In genomic region chr2:78993518-78994148, GRCh38 we compare ENCODE assay signal across 23 cellular contexts. TPM values are rescaled to one million over a fixed set of nuclear protein-coding genes. Genes with fewer than 3 reads are reported as not detected.
DNase-seq lines count a peak whose midpoint lies in the region; ATAC-seq and TF ChIP-seq lines count a peak whose summit lies in the region.
"Had no signal": no experiment of that assay in that cellular context is flagged by ENCODE, and none has a peak within 500 bp of the region (broad histone marks: within the 10 kb centered on the region; RNA-seq: fewer than 3 reads in every experiment).

No MANE protein-coding gene starts in this region.

- no peak for TF ChIP-seq POLR2A in body of pancreas (IDR thresholded peaks at IDR 0.05)

- no peak overlapping the region for H3K4me2 ChIP-seq in SK-N-SH

- peaks cover 12% of the 10 kb centered on the region for H3K4me1 Mint-ChIP-seq in endothelial cell (ENCODE audit: unreplicated experiment)
- H3K4me1 Mint-ChIP-seq in naive B cell: peaks cover 19 to 22% (median 20%) of the 10 kb centered on the region in 3 donors
- H3K4me1 Mint-ChIP-seq in stimulated activated naive B cell treated with anti-CD40 and anti-IgM and Interleukin-4, amounts not matched to agents 10 μg/mL and 1 μg/mL and 100 μg/mL, for 72 hours: peaks cover 18 to 24% of the 10 kb centered on the region in 2 donors

- H3K27me3 Mint-ChIP-seq in endothelial cell (ENCODE audit: unreplicated experiment) (peaks cover 11% of the 10 kb centered on the region), naive B cell (peaks cover 31 to 43% (median 35%) of the 10 kb centered on the region in 3 donors)
- peaks cover 29 to 33% of the 10 kb centered on the region in 2 donors for H3K27me3 Mint-ChIP-seq in stimulated activated naive B cell treated with anti-CD40 and anti-IgM and Interleukin-4, amounts not matched to agents 10 μg/mL and 1 μg/mL and 100 μg/mL, for 72 hours

- H3K27ac Mint-ChIP-seq in endothelial cell (ENCODE audit: unreplicated experiment) (no peak overlapping the region), naive B cell (peak overlapping the region in 2 of 6 donors; percentile 6 to 29)
- no peak overlapping the region for H3K27ac Mint-ChIP-seq in stimulated activated naive B cell treated with anti-CD40 and anti-IgM and Interleukin-4, amounts not matched to agents 10 μg/mL and 1 μg/mL and 100 μg/mL, for 72 hours
- H3K27ac Mint-ChIP-seq: activated CD8-positive, alpha-beta T cell treated with anti-CD3 and anti-CD28 coated beads, Interleukin-2, amount 10 ng/mL, durations not matched to agents 7 days and 5 days; activated naive CD4-positive, alpha-beta T cell treated with anti-CD3 and anti-CD28 coated beads for 36 hours; activated T-cell treated with anti-CD3 and anti-CD28 coated beads, Interleukin-2, amount 50 U/mL, for 24 hours; naive thymus-derived CD4-positive, alpha-beta T cell; stimulated activated naive CD8-positive, alpha-beta T cell treated with anti-CD3 and anti-CD28 coated beads, Interleukin-15, amount 100 ng/mL, for 72 hours had no signal

- no peaks in the 10 kb centered on the region for H3F3A ChIP-seq in SK-N-SH (replicated peaks; ENCODE audit: insufficient read depth)

- H3K4me3 ChIP-seq in NT2/D1 (ENCODE audit: insufficient read length, low read depth) (peak overlapping the region; percentile 53), SK-N-SH (ENCODE audit: low read depth in 2 of 2, low read length in 1 of 2) (no peak overlapping the region), body of pancreas (no peak overlapping the region)

- H3K36me3 Mint-ChIP-seq in endothelial cell (ENCODE audit: low read depth, unreplicated experiment): no peaks in the 10 kb centered on the region
- peaks cover 9 to 16% of the 10 kb centered on the region in 2 donors for H3K36me3 Mint-ChIP-seq in naive B cell
- H3K36me3 Mint-ChIP-seq in stimulated activated naive B cell treated with anti-CD40 and anti-IgM and Interleukin-4, amounts not matched to agents 10 μg/mL and 1 μg/mL and 100 μg/mL, for 72 hours: no peaks in the 10 kb centered on the region

- intact Hi-C loops in body of pancreas (cut with DNase I): no loop called here

- H3K36me3 ChIP-seq in NT2/D1 (ENCODE audit: insufficient read depth, insufficient read length, low read length) (no peaks in the 10 kb centered on the region), SK-N-SH (replicated peaks in 1 of 2; ENCODE audit: control insufficient read depth in 1 of 2, insufficient read depth in 2 of 2, low read length in 1 of 2) (no peaks in the 10 kb centered on the region), body of pancreas (replicated peaks in 1 of 2; ENCODE audit: insufficient read depth in 1 of 2, low read depth in 2 of 2) (no peaks in the 10 kb centered on the region)

- H3K27ac ChIP-seq in SK-N-SH (ENCODE audit: low read depth in 2 of 2, low read length in 1 of 2) (no peak overlapping the region), body of pancreas (peak overlapping the region in 1 of 4 donors; percentile 32)
- H3K27ac ChIP-seq: RWPE1 had no signal

- no peaks in the 10 kb centered on the region for H3K9me2 ChIP-seq in SK-N-SH

- 54% methylated on average over 25 of the region's 25 CpGs for WGBS in SK-N-SH (ENCODE audit: low lambda C conversion rate)
- 45 to 72% methylated on average over 25 of the region's 25 CpGs for WGBS in body of pancreas, 2 donors

- ATAC-seq in naive B cell (ENCODE audit: low read depth in 2 of 2) (no peak), GM19395 (IDR thresholded peaks at IDR 0.05; ENCODE audit: unreplicated experiment) (no peak), body of pancreas (no peak)
- no peak for ATAC-seq in stimulated activated naive B cell treated with anti-CD40 and anti-IgM and Interleukin-4, amounts not matched to agents 10 μg/mL and 1 μg/mL and 100 μg/mL, for 72 hours (replicated peaks)
- ATAC-seq: activated CD4-positive, CD25-positive, alpha-beta regulatory T cell treated with anti-CD3 and anti-CD28 coated beads, Interleukin-2, amount 50 U/mL, for 24 hours; activated CD8-positive, alpha-beta T cell treated with anti-CD3 and anti-CD28 coated beads, Interleukin-2, amount 10 ng/mL, durations not matched to agents 7 days and 5 days; naive thymus-derived CD4-positive, alpha-beta T cell; stimulated activated naive CD8-positive, alpha-beta T cell treated with anti-CD3 and anti-CD28 coated beads, Interleukin-15, amount 100 ng/mL, for 72 hours had no signal

- no peak overlapping the region for H2AFZ ChIP-seq in SK-N-SH (ENCODE audit: low read depth)

- no peaks in the 10 kb centered on the region for H4K20me1 ChIP-seq in SK-N-SH (ENCODE audit: insufficient read depth)

- H3K79me2 ChIP-seq in SK-N-SH (ENCODE audit: insufficient read depth): no peaks in the 10 kb centered on the region

- H3K4me3 Mint-ChIP-seq in endothelial cell (ENCODE audit: unreplicated experiment) (peak overlapping the region; percentile 84), naive B cell (peak overlapping the region; percentile 0 to 83 (median 73))
- H3K4me3 Mint-ChIP-seq in stimulated activated naive B cell treated with anti-CD40 and anti-IgM and Interleukin-4, amounts not matched to agents 10 μg/mL and 1 μg/mL and 100 μg/mL, for 72 hours: peak overlapping the region; percentile 72 to 74
- H3K4me3 Mint-ChIP-seq: activated CD8-positive, alpha-beta T cell treated with anti-CD3 and anti-CD28 coated beads, Interleukin-2, amount 10 ng/mL, durations not matched to agents 7 days and 5 days; activated naive CD4-positive, alpha-beta T cell treated with anti-CD3 and anti-CD28 coated beads for 36 hours; activated T-cell treated with anti-CD3 and anti-CD28 coated beads, Interleukin-2, amount 50 U/mL, for 24 hours; naive thymus-derived CD4-positive, alpha-beta T cell; stimulated activated naive CD8-positive, alpha-beta T cell treated with anti-CD3 and anti-CD28 coated beads, Interleukin-15, amount 100 ng/mL, for 72 hours had no signal

- H3K9me3 ChIP-seq in NT2/D1 (ENCODE audit: insufficient read depth, low read length) (no peaks in the 10 kb centered on the region), SK-N-SH (no peaks in the 10 kb centered on the region), body of pancreas (no peaks in the 10 kb centered on the region)

- H3K27me3 ChIP-seq in NT2/D1 (ENCODE audit: insufficient read depth, insufficient read length): peaks cover 26% of the 10 kb centered on the region
- H3K27me3 ChIP-seq in SK-N-SH (ENCODE audit: insufficient read depth): no peaks in the 10 kb centered on the region
- no peaks in the 10 kb centered on the region for H3K27me3 ChIP-seq in body of pancreas

- POLR2A ChIA-PET in SK-N-SH (lab: Yijun Ruan, JAX): no interaction called here

- H3K9ac ChIP-seq in NT2/D1 (ENCODE audit: insufficient read length, low read depth) (peak overlapping the region; percentile 56), SK-N-SH (no peak overlapping the region)

- no peak for DNase-seq in NT2/D1 (ENCODE audit: low read depth, low spot score)
- DNase-seq in endothelial cell (ENCODE audit: low spot score): no peak
- no peak for DNase-seq in naive B cell
- DNase-seq in stimulated activated naive B cell treated with anti-CD40 and anti-IgM and Interleukin-4, amounts not matched to agents 10 μg/mL and 1 μg/mL and 100 μg/mL, for 72 hours: no peak
- DNase-seq in SK-N-SH: no peak
- no peak for DNase-seq in hepatic stellate cell (ENCODE audit: low spot score)
- DNase-seq in body of pancreas: no peak
- DNase-seq: activated CD8-positive, alpha-beta T cell treated with anti-CD3 and anti-CD28 coated beads, Interleukin-2, amount 10 ng/mL, durations not matched to agents 7 days and 5 days; activated naive CD4-positive, alpha-beta T cell treated with anti-CD3 and anti-CD28 coated beads for 36 hours; activated T-cell treated with anti-CD3 and anti-CD28 coated beads, Interleukin-2, amount 50 U/mL, for 24 hours; cerebellar nuclear complex; HCEC 1CT; naive thymus-derived CD4-positive, alpha-beta T cell; NCI-H2107; stimulated activated CD4-positive, alpha-beta T cell treated with anti-CD3 and anti-CD28 coated beads, Interleukin-4, amount 100 ng/mL, for 24 hours; stimulated activated naive CD8-positive, alpha-beta T cell treated with anti-CD3 and anti-CD28 coated beads, Interleukin-15, amount 100 ng/mL, for 72 hours; T1000 had no signal

- TF ChIP-seq CTCF in endothelial cell (IDR thresholded peaks at IDR 0.05; ENCODE audit: unreplicated experiment): no peak
- no peak for TF ChIP-seq CTCF in SK-N-SH (IDR thresholded peaks at IDR 0.05)
- TF ChIP-seq CTCF in body of pancreas (IDR thresholded peaks at IDR 0.05): no peak

- TF ChIP-seq EP300 in SK-N-SH (IDR thresholded peaks at IDR 0.05; ENCODE audit: borderline replicate concordance in 1 of 2, low read depth in 1 of 2, low read length in 1 of 2): no peak

- H3K9me3 Mint-ChIP-seq in endothelial cell (ENCODE audit: unreplicated experiment) (no peaks in the 10 kb centered on the region), naive B cell (peaks cover 0 to 7% (median 0%) of the 10 kb centered on the region in 7 donors)
- peaks cover 0 to 1% of the 10 kb centered on the region in 2 donors for H3K9me3 Mint-ChIP-seq in stimulated activated naive B cell treated with anti-CD40 and anti-IgM and Interleukin-4, amounts not matched to agents 10 μg/mL and 1 μg/mL and 100 μg/mL, for 72 hours

- CTCF ChIA-PET in SK-N-SH (lab: Yijun Ruan, JAX): interaction anchor here (1.7 kb wide), 1 partner anchor 14 kb away, joined by 7 read pairs; no protein-coding TSS in a partner anchor

- H3K4me1 ChIP-seq in NT2/D1 (ENCODE audit: insufficient read depth, insufficient read length) (no peaks in the 10 kb centered on the region), SK-N-SH (ENCODE audit: control insufficient read depth in 1 of 2, insufficient read depth in 2 of 2, low read depth in 1 of 2, low read length in 1 of 2) (peaks cover 0 to 3% of the 10 kb centered on the region in 2 experiments; a peak in 1 of 4 replicates), body of pancreas (peaks cover 16% of the 10 kb centered on the region)

- TF ChIP-seq RAD21 in SK-N-SH (IDR thresholded peaks at IDR 0.05; ENCODE audit: low read length): no peak

TF ChIP-seq in SK-N-SH, 30 proteins besides CTCF, POLR2A, EP300 and RAD21 (continues in another document):
- TF ChIP-seq IRF3 (IDR thresholded peaks at IDR 0.05; ENCODE audit: low read depth, low read length) (no peak), NFIC (IDR thresholded peaks at IDR 0.05; ENCODE audit: borderline replicate concordance) (no peak)

RNA-seq across cellular contexts. Expression of gene REG3G, which starts 31.9 kb away (rescaled TPM):
- total RNA-seq in endothelial cell (ENCODE audit: unreplicated experiment) (not detected), body of pancreas (100 to 1,000 TPM; 171 to 673 TPM)
- polyA plus RNA-seq in naive B cell (ENCODE audit: low read depth in 6 of 6) (not detected), SK-N-SH (2012; rRNA removed) (not detected in 2 replicates)
- 0.05 TPM in 1 of 2 replicates, not detected in the other for polyA plus RNA-seq in SK-N-SH (2012; cell fraction: cytosol; rRNA removed)
- polyA plus RNA-seq in SK-N-SH (2012; cell fraction: nucleus; rRNA removed): not detected in 2 replicates
- total RNA-seq: activated CD8-positive, alpha-beta T cell treated with anti-CD3 and anti-CD28 coated beads, Interleukin-2, amount 10 ng/mL, durations not matched to agents 7 days and 5 days; activated naive CD4-positive, alpha-beta T cell treated with anti-CD3 and anti-CD28 coated beads for 36 hours; fibroblast of lung; kidney epithelial cell; naive thymus-derived CD4-positive, alpha-beta T cell; urinary bladder had no signal
- polyA plus RNA-seq: fibroblast of lung; naive thymus-derived CD4-positive, alpha-beta T cell had no signal

Comparison
In these comparisons a context has a peak if more than half of its experiments do, and no peak if none do; other contexts are left out.
1. RNA of gene REG3G, which starts 31.9 kb away (total RNA-seq): 171 to 673 TPM in body of pancreas; not detected in endothelial cell (single experiment); every median in the first group is over 100 times any median in the second.
2. Peak in every context shown above with its lines, with median percentiles within 50 percentile points of each other: H3K4me3 Mint-ChIP-seq.